In the genomic region with DNA sequence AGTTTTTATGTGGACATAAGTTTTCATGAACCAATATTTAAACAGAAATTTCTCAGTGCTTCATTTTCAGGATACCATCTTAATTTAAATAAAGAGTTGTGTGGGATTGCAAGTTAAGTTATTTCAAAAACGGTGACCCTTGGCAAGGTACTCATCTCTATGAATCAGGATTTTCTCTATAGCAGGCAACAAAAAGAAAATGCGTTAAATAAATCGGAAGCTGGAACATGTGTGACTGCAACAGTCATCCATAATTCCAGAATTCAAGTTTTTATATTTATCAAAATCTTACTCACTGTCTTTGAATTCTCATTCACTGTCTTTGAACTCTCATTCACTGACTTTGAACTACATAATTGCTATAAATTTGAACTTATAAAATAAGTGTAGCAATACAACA, we compare ENCODE assay signal across 16 cellular contexts. TPM values are rescaled to one million over a fixed set of nuclear protein-coding genes. Genes with fewer than 3 reads are reported as not detected.
DNase-seq lines count a peak whose midpoint lies in the region; ATAC-seq and TF ChIP-seq lines count a peak whose summit lies in the region.
"Had no signal": no experiment of that assay in that cellular context is flagged by ENCODE, and none has a peak within 500 bp of the region (broad histone marks: within the 10 kb centered on the region; RNA-seq: fewer than 3 reads in every experiment).

No MANE protein-coding gene starts in this region.

- H4K20me1 ChIP-seq in BLaER1 (no peaks in the 10 kb centered on the region), IMR-90 (ENCODE audit: insufficient read depth, low read length) (no peaks in the 10 kb centered on the region), smooth muscle cell (ENCODE audit: low read depth) (no peaks in the 10 kb centered on the region)

- H3K4me3 ChIP-seq in BLaER1 (no peak overlapping the region), IMR-90 (ENCODE audit: insufficient read depth, low read depth, low read length) (no peak overlapping the region), fibroblast of mammary gland (ENCODE audit: control insufficient read depth, low read depth, low read length) (no peak overlapping the region), smooth muscle cell (no peak overlapping the region)
- H3K4me3 ChIP-seq: GM12878 had no signal

- intact Hi-C loops in IMR-90 (cut with micrococcal nuclease): no loop called here

- H3K9ac ChIP-seq in BLaER1 (no peak overlapping the region), IMR-90 (ENCODE audit: low read depth, low read length) (no peak overlapping the region), smooth muscle cell (ENCODE audit: low read depth) (no peak overlapping the region)

- no peak overlapping the region for H2BK15ac ChIP-seq in IMR-90 (ENCODE audit: low read depth, low read length)

- H3K18ac ChIP-seq in IMR-90 (ENCODE audit: low read depth, low read length): peak overlapping the region; percentile 80

- no peak for TF ChIP-seq RAD21 in IMR-90 (IDR thresholded peaks at IDR 0.05; ENCODE audit: low read length)

- H2AK5ac ChIP-seq in IMR-90 (ENCODE audit: low read depth, low read length): no peak overlapping the region

- H4K91ac ChIP-seq in IMR-90 (ENCODE audit: insufficient read depth, low read depth, low read length): no peak overlapping the region

- H3K36me3 ChIP-seq in BLaER1 (no peaks in the 10 kb centered on the region), IMR-90 (ENCODE audit: control insufficient read depth, insufficient read depth, low read length) (no peaks in the 10 kb centered on the region), smooth muscle cell (ENCODE audit: low read depth) (no peaks in the 10 kb centered on the region)

- no peak overlapping the region for H2AK9ac ChIP-seq in IMR-90 (replicated peaks; ENCODE audit: low read depth, low read length, poor library complexity)

- TF ChIP-seq POLR2A in IMR-90 (IDR thresholded peaks at IDR 0.05; ENCODE audit: low read depth, low read length): no peak

- H3K27me3 ChIP-seq in BLaER1 (no peaks in the 10 kb centered on the region), IMR-90 (ENCODE audit: control insufficient read depth, insufficient read depth, low read length) (no peaks in the 10 kb centered on the region), smooth muscle cell (ENCODE audit: low read depth) (no peaks in the 10 kb centered on the region)

- no peaks in the 10 kb centered on the region for H3K9me3 ChIP-seq in BLaER1
- H3K9me3 ChIP-seq in IMR-90 (ENCODE audit: control insufficient read depth, insufficient read depth, low read length): no peaks in the 10 kb centered on the region
- H3K9me3 ChIP-seq in smooth muscle cell (replicated peaks; ENCODE audit: low read depth): no peaks in the 10 kb centered on the region

- no CpG with 5 or more reads among the region's 3 CpGs for WGBS in IMR-90 (ENCODE audit: extremely low coverage in 2 of 2, insufficient read length in 1 of 2), 2 experiments
- 90% methylated on average over 3 of the region's 3 CpGs for WGBS in smooth muscle cell (ENCODE audit: low lambda C conversion rate)

- H3F3A ChIP-seq in smooth muscle cell (ENCODE audit: low read depth): peaks cover 4% of the 10 kb centered on the region

- H3K79me2 ChIP-seq in smooth muscle cell (ENCODE audit: low read depth): no peaks in the 10 kb centered on the region

- ATAC-seq in IMR-90 (ENCODE audit: low read depth): no peak
- no peak for ATAC-seq in GM21447 (IDR thresholded peaks at IDR 0.05; ENCODE audit: unreplicated experiment)
- no peak for ATAC-seq in HG03025 (IDR thresholded peaks at IDR 0.05; ENCODE audit: low FRiP score, unreplicated experiment)
- ATAC-seq: GM12878, HepG2 had no signal

- peak overlapping the region; percentile 3 to 92 for H4K8ac ChIP-seq in IMR-90 (ENCODE audit: low read depth in 2 of 2, low read length in 2 of 2)

- no peak overlapping the region for H3K56ac ChIP-seq in IMR-90 (ENCODE audit: extremely low read depth, insufficient read depth, low read length)

- peak overlapping the region; percentile 92; the same call in 1 of the 2 replicates for H3K4ac ChIP-seq in IMR-90 (ENCODE audit: low read depth, low read length)

- DNase-seq in IMR-90: no peak
- peak; percentile 74 for DNase-seq in fibroblast of mammary gland (ENCODE audit: low read depth)
- no peak for DNase-seq in smooth muscle cell (lab: John Stamatoyannopoulos, UW; ENCODE audit: unreplicated experiment)
- DNase-seq in hypothalamus (lab: John Stamatoyannopoulos, UW): no peak
- DNase-seq: 8988T; ACHN; CD4-positive, alpha-beta memory T cell; DMS79; GOT3; H9 had no signal

- H3K4me2 ChIP-seq in BLaER1: peak overlapping the region; percentile 45; the same call in 1 of the 2 replicates
- no peak overlapping the region for H3K4me2 ChIP-seq in IMR-90 (ENCODE audit: low read depth, low read length)
- no peak overlapping the region for H3K4me2 ChIP-seq in smooth muscle cell

- H3K23ac ChIP-seq in IMR-90 (ENCODE audit: low read depth, low read length): peak overlapping the region; percentile 55; the same call in 1 of the 2 replicates

- H2BK20ac ChIP-seq in IMR-90 (ENCODE audit: low read depth, low read length): peak overlapping the region; percentile 92; the same call in 1 of the 2 replicates

- CTCF ChIA-PET in IMR-90 (lab: Yijun Ruan, JAX): no interaction called here

- dilution Hi-C loops in IMR-90 (cut with HindIII; ENCODE audit: low sequenced_read_pairs, unreplicated experiment): no loop called here

- in situ Hi-C loops in IMR-90 (cut with MboI; ENCODE audit: low sequenced_read_pairs): no loop called here

- H4K5ac ChIP-seq in IMR-90 (ENCODE audit: low read depth, low read length): peak overlapping the region; percentile 61; the same call in 1 of the 2 replicates

- H2AFZ ChIP-seq in IMR-90 (replicated peaks; ENCODE audit: low read length, poor library complexity) (no peak overlapping the region), smooth muscle cell (ENCODE audit: low read depth) (no peak overlapping the region)

- H3K27ac ChIP-seq in BLaER1 (no peak overlapping the region), IMR-90 (ENCODE audit: insufficient read depth, low read length) (no peak overlapping the region), smooth muscle cell (ENCODE audit: low read depth) (peak overlapping the region; percentile 76)
- H3K27ac ChIP-seq: C4-2B had no signal

- H3K14ac ChIP-seq in IMR-90 (replicated peaks; ENCODE audit: low read depth, low read length): peak overlapping the region; percentile 91; the same call in 1 of the 2 replicates

- H2BK5ac ChIP-seq in IMR-90 (ENCODE audit: low read depth, low read length, poor library complexity, severe bottlenecking): peak overlapping the region; percentile 98

- peaks cover 33% of the 10 kb centered on the region for H3K4me1 ChIP-seq in BLaER1
- H3K4me1 ChIP-seq in IMR-90 (ENCODE audit: control insufficient read depth, insufficient read depth, low read length): peaks cover 17% of the 10 kb centered on the region
- peaks cover 7% of the 10 kb centered on the region for H3K4me1 ChIP-seq in smooth muscle cell (ENCODE audit: low read depth)

- BruUV-seq in IMR-90 (replicated peaks; lab: Mats Ljungman, UMichigan): no TSS peak

- POLR2A ChIA-PET in IMR-90 (lab: Charles Lee; ENCODE audit: unreplicated experiment): interaction anchor here (0.5 kb wide), 1 partner anchor 68 kb away, joined by 5 read pairs; no protein-coding TSS in a partner anchor

- peak overlapping the region; percentile 96 for H2BK120ac ChIP-seq in IMR-90 (ENCODE audit: low read depth, low read length)

- TF ChIP-seq CTCF in IMR-90 (conservative IDR thresholded peaks at IDR 0.05; ENCODE audit: low read depth, low read length) (no peak), fibroblast of mammary gland (conservative IDR thresholded peaks at IDR 0.05; ENCODE audit: control insufficient read depth, insufficient read depth, low read depth, low read length) (no peak), smooth muscle cell (IDR thresholded peaks at IDR 0.05; ENCODE audit: borderline replicate concordance, insufficient read depth, poor library complexity, severe bottlenecking) (no peak)

- peaks cover 5 to 18% of the 10 kb centered on the region in 2 experiments; a peak in 3 of 4 replicates for H3K79me1 ChIP-seq in IMR-90 (ENCODE audit: low read depth in 1 of 2, low read length in 2 of 2)

- peaks cover 11% of the 10 kb centered on the region for H3K9me1 ChIP-seq in IMR-90 (ENCODE audit: insufficient read depth, low read length)

TF ChIP-seq in IMR-90, 13 proteins besides CTCF, POLR2A, EP300 and RAD21:
- TF ChIP-seq MAFK (IDR thresholded peaks at IDR 0.05; ENCODE audit: low read depth, low read length): no peak
- no peak for TF ChIP-seq RFX5 (IDR thresholded peaks at IDR 0.05; ENCODE audit: low read depth, low read length)
- TF ChIP-seq BHLHE40 (IDR thresholded peaks at IDR 0.05; ENCODE audit: low read depth, low read length): no peak
- no peak for TF ChIP-seq CEBPB (IDR thresholded peaks at IDR 0.05; ENCODE audit: low read depth, low read length)
- TF ChIP-seq MAZ (IDR thresholded peaks at IDR 0.05; ENCODE audit: borderline replicate concordance, low read depth, low read length): no peak

RNA-seq across cellular contexts. Expression of gene RECK, which starts 5.8 kb away (rescaled TPM):
- total RNA-seq in IMR-90 (2012; rRNA removed) (23.5 and 27.2 TPM in 2 replicates), smooth muscle cell (42.9 and 46.5 TPM in 2 replicates)
- polyA plus RNA-seq in IMR-90 (2012; rRNA removed) (38.5 and 44.0 TPM in 2 replicates), smooth muscle cell (36.5 and 50.0 TPM in 2 replicates)
- polyA plus RNA-seq in IMR-90 (2012; cell fraction: cytosol; rRNA removed): 20.8 and 23.4 TPM in 2 replicates
- polyA plus RNA-seq in IMR-90 (2012; cell fraction: nucleus; rRNA removed; ENCODE audit: low replicate concordance): 17.3 and 54.7 TPM in 2 replicates
